8 cellular contexts compared by ENCODE assay signal in genomic region chr3:196120291-196120951, GRCh38. TPM values are rescaled to one million over a fixed set of nuclear protein-coding genes. Genes with fewer than 3 reads are reported as not detected.
DNase-seq lines count a peak whose midpoint lies in the region; ATAC-seq, FAIRE-seq and TF ChIP-seq lines count a peak whose summit lies in the region.

No MANE protein-coding gene starts in this region.

- H3K36me3 ChIP-seq in tibial artery: no peaks in the 10 kb centered on the region

- H3K27me3 ChIP-seq in tibial artery: no peaks in the 10 kb centered on the region
- H3K27me3 ChIP-seq in CD4-positive, alpha-beta T cell (ENCODE audit: control insufficient read depth, insufficient read depth, low read length): no peaks in the 10 kb centered on the region

- H3K4me1 ChIP-seq in tibial artery: no peaks in the 10 kb centered on the region

- peak; percentile 32 for DNase-seq in activated naive CD4-positive, alpha-beta T cell treated with anti-CD3 and anti-CD28 coated beads, Interleukin-2, amount 10 ng/mL, durations not matched to agents 7 days and 5 days
- DNase-seq in activated naive CD4-positive, alpha-beta T cell (lab: John Stamatoyannopoulos, UW): no peak
- peak; percentile 72 for DNase-seq in SKM-1 treated with dmso at 0.1 percent for 144 hours (lab: John Stamatoyannopoulos, UW; ENCODE audit: unreplicated experiment)
- no peak for DNase-seq in left cardiac atrium
- DNase-seq in tibial artery: peak; percentile 57 to 71
- no peak for DNase-seq in GM19239 (ENCODE audit: insufficient read length, low spot score)
- no peak for DNase-seq in CD4-positive, alpha-beta T cell
- no peak for DNase-seq in GM19238 (ENCODE audit: insufficient read length, low spot score)

- POLR2A ChIA-PET in CD4-positive, alpha-beta T cell (lab: Charles Lee): no interaction called here

- peaks cover 5% of the 10 kb centered on the region for H3K9me3 Mint-ChIP-seq in activated naive CD4-positive, alpha-beta T cell treated with anti-CD3 and anti-CD28 coated beads, Interleukin-2, amount 10 ng/mL, durations not matched to agents 7 days and 5 days
- no peaks in the 10 kb centered on the region for H3K9me3 Mint-ChIP-seq in CD4-positive, alpha-beta T cell

- H3K4me3 ChIP-seq in tibial artery: no peak overlapping the region

- H3K4me1 Mint-ChIP-seq in activated naive CD4-positive, alpha-beta T cell treated with anti-CD3 and anti-CD28 coated beads, Interleukin-2, amount 10 ng/mL, durations not matched to agents 7 days and 5 days: peaks cover 38% of the 10 kb centered on the region
- H3K4me1 Mint-ChIP-seq in CD4-positive, alpha-beta T cell (ENCODE audit: low read depth): peaks cover 31% of the 10 kb centered on the region

- peak; percentile 53 to 55 for ATAC-seq in left cardiac atrium
- no peak for ATAC-seq in CD4-positive, alpha-beta T cell (ENCODE audit: poor library complexity)

- no peak for TF ChIP-seq CTCF in tibial artery (IDR thresholded peaks at IDR 0.05)
- no peak for TF ChIP-seq CTCF in CD4-positive, alpha-beta T cell (IDR thresholded peaks at IDR 0.05)

- H3K9me3 ChIP-seq in tibial artery: no peaks in the 10 kb centered on the region
- no peaks in the 10 kb centered on the region for H3K9me3 ChIP-seq in CD4-positive, alpha-beta T cell (ENCODE audit: control insufficient read depth, low read length)

- no peaks in the 10 kb centered on the region for H3K27me3 Mint-ChIP-seq in activated naive CD4-positive, alpha-beta T cell treated with anti-CD3 and anti-CD28 coated beads, Interleukin-2, amount 10 ng/mL, durations not matched to agents 7 days and 5 days
- no peaks in the 10 kb centered on the region for H3K27me3 Mint-ChIP-seq in CD4-positive, alpha-beta T cell

- intact Hi-C loops in left cardiac atrium (cut with DNase I): no loop called here
- intact Hi-C loops in tibial artery (cut with DNase I; ENCODE audit: low total_unique reads): no loop called here
- intact Hi-C loops in CD4-positive, alpha-beta T cell (cut with DNase I, micrococcal nuclease): no loop called here

- H3K27ac ChIP-seq in tibial artery: no peak overlapping the region
- no peak overlapping the region for H3K27ac ChIP-seq in CD4-positive, alpha-beta T cell (ENCODE audit: low read depth, low read length)

- no peak overlapping the region for H3K27ac Mint-ChIP-seq in activated naive CD4-positive, alpha-beta T cell treated with anti-CD3 and anti-CD28 coated beads, Interleukin-2, amount 10 ng/mL, durations not matched to agents 7 days and 5 days
- no peak overlapping the region for H3K27ac Mint-ChIP-seq in CD4-positive, alpha-beta T cell

- CTCF ChIA-PET in activated naive CD4-positive, alpha-beta T cell treated with anti-CD3 and anti-CD28 coated beads, Interleukin-2, amount 10 ng/mL, durations not matched to agents 7 days and 5 days (lab: Charles Lee): no interaction called here
- CTCF ChIA-PET in CD4-positive, alpha-beta T cell (lab: Charles Lee): no interaction called here

- peaks cover 5% of the 10 kb centered on the region for H3K36me3 Mint-ChIP-seq in activated naive CD4-positive, alpha-beta T cell treated with anti-CD3 and anti-CD28 coated beads, Interleukin-2, amount 10 ng/mL, durations not matched to agents 7 days and 5 days
- H3K36me3 Mint-ChIP-seq in CD4-positive, alpha-beta T cell (ENCODE audit: low read depth): no peaks in the 10 kb centered on the region

- H3K4me3 Mint-ChIP-seq in activated naive CD4-positive, alpha-beta T cell treated with anti-CD3 and anti-CD28 coated beads, Interleukin-2, amount 10 ng/mL, durations not matched to agents 7 days and 5 days: no peak overlapping the region
- H3K4me3 Mint-ChIP-seq in CD4-positive, alpha-beta T cell: no peak overlapping the region

- no peak for FAIRE-seq in GM19239 (lab: Jason Lieb, UNC)

RNA-seq across cellular contexts. Expression of gene TFRC, which starts 38.5 kb away (rescaled TPM):
- total RNA-seq in left cardiac atrium: 100 to 1,000 TPM in 1 of 2 donors, 10 to 100 TPM in 1; 63.7 to 256 TPM
- 100 to 1,000 TPM; 154 to 159 TPM for total RNA-seq in CD4-positive, alpha-beta T cell

Comparison
In these comparisons a context has a peak if more than half of its experiments do, and no peak if none do; other contexts are left out.
1. DNase-seq: peak in activated naive CD4-positive, alpha-beta T cell treated with anti-CD3 and anti-CD28 coated beads, Interleukin-2, amount 10 ng/mL, durations not matched to agents 7 days and 5 days (single experiment), SKM-1 treated with dmso at 0.1 percent for 144 hours (single experiment) and tibial artery (2 of 2); none in activated naive CD4-positive, alpha-beta T cell (0 of 4), left cardiac atrium (single experiment), GM19239 (single experiment), CD4-positive, alpha-beta T cell (0 of 10) and GM19238 (single experiment).